In genomic region chr7:2229467-2229866, GRCh38 we compare ENCODE assay signal across 16 cellular contexts. TPM values are rescaled to one million over a fixed set of nuclear protein-coding genes. Genes with fewer than 3 reads are reported as not detected.
DNase-seq lines count a peak whose midpoint lies in the region; ATAC-seq and TF ChIP-seq lines count a peak whose summit lies in the region.
"Had no signal": no experiment of that assay in that cellular context is flagged by ENCODE, and none has a peak within 500 bp of the region (broad histone marks: within the 10 kb centered on the region; RNA-seq: fewer than 3 reads in every experiment).

No MANE protein-coding gene starts in this region.

- no peaks in the 10 kb centered on the region for H3K9me3 ChIP-seq in T-helper 17 cell (ENCODE audit: control insufficient read depth, low read length, poor library complexity, severe bottlenecking)
- H3K9me3 ChIP-seq: A549 had no signal

- intact Hi-C loops in natural killer cell (cut with micrococcal nuclease) = no loop called here

- H3K4me1 Mint-ChIP-seq in natural killer cell (peaks cover 33 to 35% of the 10 kb centered on the region in 2 donors), T-helper 17 cell (peaks cover 25% of the 10 kb centered on the region), naive B cell (peaks cover 24 to 39% (median 37%) of the 10 kb centered on the region in 3 donors)
- H3K4me1 Mint-ChIP-seq in natural killer cell treated with Interleukin-12 subunit alpha and Interleukin-12 subunit beta and Interleukin-15 and Interleukin-18, amount 100 ng/mL, for 72 hours (ENCODE audit: low read depth in 2 of 2) = peaks cover 10 to 26% of the 10 kb centered on the region in 2 donors

- no peak for DNase-seq in natural killer cell
- no peak for DNase-seq in natural killer cell treated with Interleukin-12 subunit alpha and Interleukin-12 subunit beta and Interleukin-15 and Interleukin-18, amount 100 ng/mL, for 72 hours (ENCODE audit: low spot score)
- DNase-seq in T-helper 17 cell = no peak
- no peak for DNase-seq in naive B cell
- no peak for DNase-seq in activated CD4-positive, alpha-beta T cell treated with anti-CD3 and anti-CD28 coated beads for 1 hour
- no peak for DNase-seq in stimulated activated CD4-positive, alpha-beta T cell treated with anti-CD3 and anti-CD28 coated beads, Interleukin-15, amount 100 ng/mL, for 24 hours
- DNase-seq: DMS79; HCEC 1CT; MV-4-11; NCI-H1436; NCI-H2029 treated with DMSO at 0.1 percent for 48 hours; NCI-H2171 treated with DMSO at 0.1 percent for 48 hours; NCI-H446 treated with DMSO at 0.1 percent for 48 hours; NK-92 treated with Interleukin-12 subunit alpha and Interleukin-12 subunit beta, amount 100 ng/mL, for 24 hours had no signal

- H3K36me3 Mint-ChIP-seq in natural killer cell = no peaks in the 10 kb centered on the region
- H3K36me3 Mint-ChIP-seq in natural killer cell treated with Interleukin-12 subunit alpha and Interleukin-12 subunit beta and Interleukin-15 and Interleukin-18, amount 100 ng/mL, for 72 hours = no peaks in the 10 kb centered on the region
- H3K36me3 Mint-ChIP-seq in T-helper 17 cell (ENCODE audit: low read depth) = peaks cover 3% of the 10 kb centered on the region
- peaks cover 4 to 11% of the 10 kb centered on the region in 2 donors for H3K36me3 Mint-ChIP-seq in naive B cell

- no peak for TF ChIP-seq CTCF in natural killer cell (IDR thresholded peaks at IDR 0.05)

- no peaks in the 10 kb centered on the region for H3K9me3 Mint-ChIP-seq in natural killer cell
- no peaks in the 10 kb centered on the region for H3K9me3 Mint-ChIP-seq in natural killer cell treated with Interleukin-12 subunit alpha and Interleukin-12 subunit beta and Interleukin-15 and Interleukin-18, amount 100 ng/mL, for 72 hours
- no peaks in the 10 kb centered on the region for H3K9me3 Mint-ChIP-seq in naive B cell

- no peak for ATAC-seq in natural killer cell
- ATAC-seq in natural killer cell treated with Interleukin-12 subunit alpha and Interleukin-12 subunit beta and Interleukin-15 and Interleukin-18, amount 100 ng/mL, for 72 hours = no peak
- no peak for ATAC-seq in T-helper 17 cell
- ATAC-seq in naive B cell (ENCODE audit: low read depth in 2 of 2) = no peak
- ATAC-seq in HG02623 (IDR thresholded peaks at IDR 0.05; ENCODE audit: unreplicated experiment) = no peak
- ATAC-seq: A549 had no signal

- no peaks in the 10 kb centered on the region for H3K27me3 Mint-ChIP-seq in natural killer cell (ENCODE audit: low read depth in 2 of 2)
- no peaks in the 10 kb centered on the region for H3K27me3 Mint-ChIP-seq in natural killer cell treated with Interleukin-12 subunit alpha and Interleukin-12 subunit beta and Interleukin-15 and Interleukin-18, amount 100 ng/mL, for 72 hours
- H3K27me3 Mint-ChIP-seq in T-helper 17 cell = no peaks in the 10 kb centered on the region
- no peaks in the 10 kb centered on the region for H3K27me3 Mint-ChIP-seq in naive B cell

- H3K4me3 Mint-ChIP-seq in natural killer cell (peak overlapping the region; percentile 28), T-helper 17 cell (no peak overlapping the region), naive B cell (peak overlapping the region in 5 of 8 donors; percentile 25 to 66 (median 43))
- H3K4me3 Mint-ChIP-seq in natural killer cell treated with Interleukin-12 subunit alpha and Interleukin-12 subunit beta and Interleukin-15 and Interleukin-18, amount 100 ng/mL, for 72 hours = no peak overlapping the region

- no peak overlapping the region for H3K27ac Mint-ChIP-seq in natural killer cell
- peak overlapping the region in 1 of 2 donors; percentile 41 for H3K27ac Mint-ChIP-seq in natural killer cell treated with Interleukin-12 subunit alpha and Interleukin-12 subunit beta and Interleukin-15 and Interleukin-18, amount 100 ng/mL, for 72 hours
- H3K27ac Mint-ChIP-seq in T-helper 17 cell = peak overlapping the region; percentile 71
- peak overlapping the region in 2 of 6 donors; percentile 28 to 79 for H3K27ac Mint-ChIP-seq in naive B cell

RNA-seq across cellular contexts. Expression of gene MAD1L1, which starts 3.3 kb away (rescaled TPM):
- total RNA-seq in natural killer cell = 10 to 100 TPM; 53.6 to 81.2 (median 77.4) TPM
- 10 to 100 TPM; 39.5 to 79.4 TPM for total RNA-seq in natural killer cell treated with Interleukin-12 subunit alpha and Interleukin-12 subunit beta and Interleukin-15 and Interleukin-18, amount 100 ng/mL, for 72 hours
- total RNA-seq in T-helper 17 cell = 100 to 1,000 TPM in 1 of 2 donors, 10 to 100 TPM in 1; 81.3 to 115 TPM
- polyA plus RNA-seq in naive B cell (ENCODE audit: low read depth in 6 of 6) = 100 to 1,000 TPM; 109 to 209 (median 158) TPM

RNA-seq across cellular contexts. Expression of gene MRM2, which starts 12.5 kb away (rescaled TPM):
- total RNA-seq in natural killer cell (10 to 100 TPM in 2 of 3 donors, 1 to 10 TPM in 1; 7.9 to 12.0 (median 10.0) TPM), T-helper 17 cell (1 to 10 TPM; 4.1 to 4.2 TPM)
- total RNA-seq in natural killer cell treated with Interleukin-12 subunit alpha and Interleukin-12 subunit beta and Interleukin-15 and Interleukin-18, amount 100 ng/mL, for 72 hours = 10 to 100 TPM; 30.0 to 34.5 TPM
- polyA plus RNA-seq in naive B cell (ENCODE audit: low read depth in 6 of 6) = 10 to 100 TPM; 29.2 to 64.2 (median 46.1) TPM

RNA-seq across cellular contexts. Expression of gene NUDT1, which starts 12.6 kb away (rescaled TPM):
- total RNA-seq in natural killer cell (10 to 100 TPM; 17.9 to 19.2 (median 18.2) TPM), T-helper 17 cell (10 to 100 TPM; 12.7 to 16.2 TPM)
- total RNA-seq in natural killer cell treated with Interleukin-12 subunit alpha and Interleukin-12 subunit beta and Interleukin-15 and Interleukin-18, amount 100 ng/mL, for 72 hours = 10 to 100 TPM; 31.7 to 65.2 TPM
- 10 to 100 TPM; 50.8 to 78.8 (median 59.4) TPM for polyA plus RNA-seq in naive B cell (ENCODE audit: low read depth in 6 of 6)

Comparison
In these comparisons a context has a peak if more than half of its experiments do, and no peak if none do; other contexts are left out.
1. H3K4me3 Mint-ChIP-seq: peak in natural killer cell (single experiment) and naive B cell (5 of 8); none in natural killer cell treated with Interleukin-12 subunit alpha and Interleukin-12 subunit beta and Interleukin-15 and Interleukin-18, amount 100 ng/mL, for 72 hours (single experiment) and T-helper 17 cell (single experiment).